ENCODE assay signal across 8 cellular contexts in genomic region chr11:1762537-1763302, GRCh38. TPM values are rescaled to one million over a fixed set of nuclear protein-coding genes. Genes with fewer than 3 reads are reported as not detected.
DNase-seq lines count a peak whose midpoint lies in the region; ATAC-seq and TF ChIP-seq lines count a peak whose summit lies in the region.

No MANE protein-coding gene starts in this region.

- intact Hi-C loops in activated CD8-positive, alpha-beta T cell treated with anti-CD3 and anti-CD28 coated beads for 36 hours (cut with micrococcal nuclease) = no loop called here
- intact Hi-C loops in left ventricle myocardium inferior (cut with micrococcal nuclease) = no loop called here

- no peaks in the 10 kb centered on the region for H3K27me3 Mint-ChIP-seq in activated CD8-positive, alpha-beta T cell treated with anti-CD3 and anti-CD28 coated beads for 36 hours

- H3K4me3 ChIP-seq in AG09309 (ENCODE audit: control insufficient read depth, low read depth, low read length) (peak overlapping the region; percentile 86), left ventricle myocardium inferior (peak overlapping the region; percentile 99), skeletal muscle cell (ENCODE audit: low read depth, low read length) (peak overlapping the region; percentile 86)

- no peaks in the 10 kb centered on the region for H3K9me3 Mint-ChIP-seq in activated CD8-positive, alpha-beta T cell treated with anti-CD3 and anti-CD28 coated beads for 36 hours

- peak overlapping the region; percentile 66 for H3K4me3 Mint-ChIP-seq in activated CD8-positive, alpha-beta T cell treated with anti-CD3 and anti-CD28 coated beads for 36 hours

- H3K27ac ChIP-seq in left ventricle myocardium inferior (replicated peaks) = peak overlapping the region; percentile 98

- POLR2A ChIA-PET in activated CD8-positive, alpha-beta T cell treated with anti-CD3 and anti-CD28 coated beads for 36 hours (lab: Charles Lee) = no interaction called here

- H3K9me3 ChIP-seq in left ventricle myocardium inferior (replicated peaks) = no peaks in the 10 kb centered on the region

- CTCF ChIA-PET in activated CD8-positive, alpha-beta T cell treated with anti-CD3 and anti-CD28 coated beads for 36 hours (lab: Charles Lee) = interaction anchor here (0.7 to 1.3 kb wide), 5 partner anchors 45 to 90 kb away, joined by 3 to 9 read pairs (median 4); partner anchors contain the start of gene LSP1

- H3K36me3 Mint-ChIP-seq in activated CD8-positive, alpha-beta T cell treated with anti-CD3 and anti-CD28 coated beads for 36 hours (ENCODE audit: low read depth) = no peaks in the 10 kb centered on the region

- DNase-seq in AG09309 (ENCODE audit: low read depth) = no peak
- DNase-seq in HT-29 (ENCODE audit: low spot score) = peak; percentile 81
- DNase-seq in activated CD8-positive, alpha-beta T cell treated with anti-CD3 and anti-CD28 coated beads for 36 hours = no peak
- DNase-seq in left ventricle myocardium inferior = peak; percentile 61
- DNase-seq in skeletal muscle cell (ENCODE audit: low read depth) = no peak
- no peak for DNase-seq in GM19238 (ENCODE audit: insufficient read length, low spot score)
- DNase-seq in stimulated activated CD4-positive, alpha-beta T cell treated with anti-CD3 and anti-CD28 coated beads, Interleukin-12 subunit alpha, Interleukin-12 subunit beta, amount 100 ng/mL, for 4 hours = no peak

- H3K27me3 ChIP-seq in left ventricle myocardium inferior (ENCODE audit: low read depth) = no peaks in the 10 kb centered on the region

- no peak for TF ChIP-seq CTCF in AG09309 (IDR thresholded peaks at IDR 0.05; ENCODE audit: control insufficient read depth, insufficient read depth, low read depth, low read length, missing control alignments)
- no peak for TF ChIP-seq CTCF in activated CD8-positive, alpha-beta T cell treated with anti-CD3 and anti-CD28 coated beads for 36 hours (IDR thresholded peaks at IDR 0.05)
- no peak for TF ChIP-seq CTCF in left ventricle myocardium inferior (IDR thresholded peaks at IDR 0.05; ENCODE audit: borderline replicate concordance)

- peaks cover 68% of the 10 kb centered on the region for H3K4me1 ChIP-seq in left ventricle myocardium inferior

- H3K4me1 Mint-ChIP-seq in activated CD8-positive, alpha-beta T cell treated with anti-CD3 and anti-CD28 coated beads for 36 hours (ENCODE audit: low read depth) = peaks cover 42% of the 10 kb centered on the region

- peak overlapping the region; percentile 44 for H3K27ac Mint-ChIP-seq in activated CD8-positive, alpha-beta T cell treated with anti-CD3 and anti-CD28 coated beads for 36 hours

- H3K36me3 ChIP-seq in left ventricle myocardium inferior = peaks cover 35% of the 10 kb centered on the region

- ATAC-seq in activated CD8-positive, alpha-beta T cell treated with anti-CD3 and anti-CD28 coated beads for 36 hours = no peak
- ATAC-seq in GM21529 (IDR thresholded peaks at IDR 0.05; ENCODE audit: unreplicated experiment) = no peak

RNA-seq across cellular contexts. Expression of gene CTSD, which starts 1.0 kb away (rescaled TPM):
- 1,063 and 1,119 TPM in 2 replicates for total RNA-seq in HT-29 (2014; rRNA removed; shearing (Covaris generic))
- total RNA-seq in activated CD8-positive, alpha-beta T cell treated with anti-CD3 and anti-CD28 coated beads for 36 hours = 10 to 100 TPM; 44.9 to 45.6 TPM
- 831 TPM for total RNA-seq in left ventricle myocardium inferior

RNA-seq across cellular contexts. Expression of gene IFITM10, which starts 12.3 kb away (rescaled TPM):
- 2.8 and 4.1 TPM in 2 replicates for total RNA-seq in HT-29 (2014; rRNA removed; shearing (Covaris generic))
- total RNA-seq in activated CD8-positive, alpha-beta T cell treated with anti-CD3 and anti-CD28 coated beads for 36 hours = under 1 TPM; 0.07 to 0.31 TPM
- 0.58 TPM for total RNA-seq in left ventricle myocardium inferior

Comparison
In these comparisons a context has a peak if more than half of its experiments do, and no peak if none do; other contexts are left out.
1. DNase-seq: peak in HT-29 (single experiment) and left ventricle myocardium inferior (single experiment); none in AG09309 (single experiment), activated CD8-positive, alpha-beta T cell treated with anti-CD3 and anti-CD28 coated beads for 36 hours (single experiment), skeletal muscle cell (single experiment), GM19238 (single experiment) and stimulated activated CD4-positive, alpha-beta T cell treated with anti-CD3 and anti-CD28 coated beads, Interleukin-12 subunit alpha, Interleukin-12 subunit beta, amount 100 ng/mL, for 4 hours (single experiment).
2. RNA of gene CTSD, which starts 1.0 kb away (total RNA-seq): 1,063 to 1,119 TPM in HT-29 and 831 TPM in left ventricle myocardium inferior (single experiment); 44.9 to 45.6 TPM in activated CD8-positive, alpha-beta T cell treated with anti-CD3 and anti-CD28 coated beads for 36 hours; every median in the first group is over 10 times any median in the second.
3. Peak in every context shown above with its lines, with median percentiles within 50 percentile points of each other: H3K4me3 ChIP-seq.